Comparison of ENCODE assay signal across 12 cellular contexts in the genomic region with DNA sequence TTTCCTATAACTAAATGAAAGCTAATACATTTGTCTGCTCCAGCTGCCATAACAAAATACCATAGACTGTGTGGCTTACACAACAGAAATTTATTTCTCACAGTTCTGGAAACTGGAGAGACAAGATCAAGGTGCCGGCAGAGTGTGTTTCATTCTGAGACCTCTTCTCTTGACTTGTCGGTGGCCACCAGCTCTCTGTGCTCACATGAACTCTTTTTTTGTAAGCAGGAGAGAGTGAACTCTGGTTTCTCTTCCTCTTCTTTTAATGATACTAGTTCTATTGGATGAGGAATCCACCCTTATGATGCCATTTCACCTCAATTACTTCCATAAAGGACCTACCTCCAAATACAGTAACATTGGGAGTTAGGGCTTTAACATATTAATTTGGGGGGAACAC. TPM values are rescaled to one million over a fixed set of nuclear protein-coding genes. Genes with fewer than 3 reads are reported as not detected.
A peak's percentile ranks its signal among the peaks of the same experiment; 100 is the strongest.
DNase-seq lines count a peak whose midpoint lies in the region; ATAC-seq and TF ChIP-seq lines count a peak whose summit lies in the region.
"Had no signal": no experiment of that assay in that cellular context is flagged by ENCODE, and none has a peak within 500 bp of the region (broad histone marks: within the 10 kb centered on the region; RNA-seq: fewer than 3 reads in every experiment).

No MANE protein-coding gene starts in this region.

- no peaks in the 10 kb centered on the region for H3K9me3 Mint-ChIP-seq in activated CD4-positive, alpha-beta T cell treated with anti-CD3 and anti-CD28 coated beads, Interleukin-2, amount 10 ng/mL, durations not matched to agents 7 days and 5 days
- H3K9me3 Mint-ChIP-seq: activated T-cell treated with anti-CD3 and anti-CD28 coated beads, Interleukin-2, amount 50 U/mL, for 24 hours had no signal

- POLR2A ChIA-PET in activated CD4-positive, alpha-beta T cell treated with anti-CD3 and anti-CD28 coated beads, Interleukin-2, amount 10 ng/mL, durations not matched to agents 7 days and 5 days (lab: Charles Lee), result no interaction called here

- H3K36me3 ChIP-seq in body of pancreas (replicated peaks in 1 of 2; ENCODE audit: insufficient read depth in 1 of 2, low read depth in 2 of 2), result no peaks in the 10 kb centered on the region

- H3K36me3 Mint-ChIP-seq in activated CD4-positive, alpha-beta T cell treated with anti-CD3 and anti-CD28 coated beads, Interleukin-2, amount 10 ng/mL, durations not matched to agents 7 days and 5 days (ENCODE audit: low read depth), result peaks cover 3% of the 10 kb centered on the region

- CTCF ChIA-PET in activated CD4-positive, alpha-beta T cell treated with anti-CD3 and anti-CD28 coated beads, Interleukin-2, amount 10 ng/mL, durations not matched to agents 7 days and 5 days (lab: Charles Lee), result interaction anchor here (1.2 to 3.5 kb wide), 2 partner anchors 11 to 18 kb away, joined by 3 to 17 read pairs; partner anchors contain the start of gene KCTD12

- TF ChIP-seq CTCF in body of pancreas (IDR thresholded peaks at IDR 0.05) (no peak), coronary artery (IDR thresholded peaks at IDR 0.05) (no peak)

- no peaks in the 10 kb centered on the region for H3K27me3 ChIP-seq in body of pancreas

- H3K27ac Mint-ChIP-seq in activated CD4-positive, alpha-beta T cell treated with anti-CD3 and anti-CD28 coated beads, Interleukin-2, amount 10 ng/mL, durations not matched to agents 7 days and 5 days, result no peak overlapping the region
- H3K27ac Mint-ChIP-seq: activated T-cell treated with anti-CD3 and anti-CD28 coated beads, Interleukin-2, amount 50 U/mL, for 24 hours had no signal

- H3K9me3 ChIP-seq in body of pancreas, result no peaks in the 10 kb centered on the region

- no peak overlapping the region for H3K4me3 ChIP-seq in body of pancreas
- H3K4me3 ChIP-seq in coronary artery, result no peak overlapping the region
- H3K4me3 ChIP-seq: K562 had no signal

- 66 to 85% methylated on average over 2 of the region's 2 CpGs for WGBS in body of pancreas, 2 donors

- H3K27ac ChIP-seq in body of pancreas (no peak overlapping the region), coronary artery (no peak overlapping the region)

- peaks cover 27% of the 10 kb centered on the region for H3K27me3 Mint-ChIP-seq in activated CD4-positive, alpha-beta T cell treated with anti-CD3 and anti-CD28 coated beads, Interleukin-2, amount 10 ng/mL, durations not matched to agents 7 days and 5 days

- TF ChIP-seq POLR2A in body of pancreas (IDR thresholded peaks at IDR 0.05), result no peak

- no peak overlapping the region for H3K4me3 Mint-ChIP-seq in activated CD4-positive, alpha-beta T cell treated with anti-CD3 and anti-CD28 coated beads, Interleukin-2, amount 10 ng/mL, durations not matched to agents 7 days and 5 days
- H3K4me3 Mint-ChIP-seq: activated T-cell treated with anti-CD3 and anti-CD28 coated beads, Interleukin-2, amount 50 U/mL, for 24 hours had no signal

- intact Hi-C loops in sciatic nerve (cut with DNase I) (no loop called here), body of pancreas (cut with DNase I) (no loop called here)

- DNase-seq in sciatic nerve (ENCODE audit: low spot score) (no peak), foreskin melanocyte (no peak), body of pancreas (no peak), coronary artery (ENCODE audit: low spot score) (no peak)
- DNase-seq in activated CD4-positive, alpha-beta T cell treated with anti-CD3 and anti-CD28 coated beads, Interleukin-2, amount 10 ng/mL, durations not matched to agents 7 days and 5 days, result no peak
- DNase-seq: activated T-cell treated with anti-CD3 and anti-CD28 coated beads, Interleukin-2, amount 50 U/mL, for 24 hours; NCI-H526; occipital lobe had no signal

- no peaks in the 10 kb centered on the region for H3K4me1 ChIP-seq in body of pancreas

- ATAC-seq in GM18909 (IDR thresholded peaks at IDR 0.05; ENCODE audit: poor library complexity, unreplicated experiment) (peak; percentile 78), HG02623 (IDR thresholded peaks at IDR 0.05; ENCODE audit: unreplicated experiment) (peak; percentile 73), HG03520 (IDR thresholded peaks at IDR 0.05; ENCODE audit: unreplicated experiment) (peak; percentile 75), sciatic nerve (peak; percentile 48), body of pancreas (no peak)
- ATAC-seq: K562 had no signal

- peaks cover 9% of the 10 kb centered on the region for H3K4me1 Mint-ChIP-seq in activated CD4-positive, alpha-beta T cell treated with anti-CD3 and anti-CD28 coated beads, Interleukin-2, amount 10 ng/mL, durations not matched to agents 7 days and 5 days

RNA-seq across cellular contexts. Expression of gene KCTD12, which starts 11.7 kb away (rescaled TPM):
- total RNA-seq in sciatic nerve, result 202 TPM
- 1 to 10 TPM; 5.8 to 5.9 TPM for total RNA-seq in activated CD4-positive, alpha-beta T cell treated with anti-CD3 and anti-CD28 coated beads, Interleukin-2, amount 10 ng/mL, durations not matched to agents 7 days and 5 days
- 10 to 100 TPM; 14.2 to 27.5 TPM for total RNA-seq in body of pancreas
